In the genomic region with DNA sequence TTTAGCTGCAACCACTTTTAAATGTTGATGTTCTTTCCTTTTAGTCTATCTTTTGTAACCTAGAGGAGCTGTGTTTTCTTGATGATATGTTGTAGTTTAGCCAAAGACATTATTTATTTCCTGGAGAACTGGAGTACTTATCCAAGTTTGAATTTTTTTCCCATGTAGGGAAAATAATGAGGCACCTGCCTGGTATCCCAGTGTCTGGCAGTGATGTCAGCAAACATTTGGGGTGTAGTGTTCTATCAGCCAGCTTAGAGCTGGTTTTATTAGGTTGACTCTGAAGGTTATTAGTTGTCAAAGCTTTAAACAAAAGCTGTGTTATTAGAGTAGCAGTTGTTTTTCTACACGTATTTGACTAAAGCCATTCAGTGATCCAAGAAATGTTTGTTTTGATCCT, we compare ENCODE assay signal across 18 cellular contexts. TPM values are rescaled to one million over a fixed set of nuclear protein-coding genes. Genes with fewer than 3 reads are reported as not detected.
A peak's percentile ranks its signal among the peaks of the same experiment; 100 is the strongest.
DNase-seq lines count a peak whose midpoint lies in the region; ATAC-seq and TF ChIP-seq lines count a peak whose summit lies in the region.
"Had no signal": no experiment of that assay in that cellular context is flagged by ENCODE, and none has a peak within 500 bp of the region (broad histone marks: within the 10 kb centered on the region; RNA-seq: fewer than 3 reads in every experiment).

No MANE protein-coding gene starts in this region.

- H3K4me1 ChIP-seq in A673 (ENCODE audit: insufficient read depth, low read length, poor library complexity, severe bottlenecking) (peaks cover 10% of the 10 kb centered on the region), GM23338 (ENCODE audit: insufficient read depth) (peaks cover 23% of the 10 kb centered on the region), psoas muscle (peaks cover 13% of the 10 kb centered on the region)

- in situ Hi-C loops in GM13976 (cut with MboI; ENCODE audit: low sequenced_read_pairs, unreplicated experiment) = no loop called here

- DNase-seq in A673 (ENCODE audit: low spot score) (no peak), GM23338 (ENCODE audit: low spot score) (no peak), A172 (ENCODE audit: low spot score) (no peak), NCI-H82 (lab: John Stamatoyannopoulos, UW) (no peak), psoas muscle (no peak), GM13976 (ENCODE audit: low spot score) (no peak)
- no peak for DNase-seq in activated naive CD8-positive, alpha-beta T cell treated with anti-CD3 and anti-CD28 coated beads for 36 hours
- DNase-seq: activated CD4-positive, alpha-beta T cell treated with anti-CD3 and anti-CD28 coated beads for 4 hours; activated T-cell treated with anti-CD3 and anti-CD28 coated beads, Interleukin-2, amount 50 U/mL, for 48 hours; aorta; hippocampal formation; NCI-H1436; NK-92 treated with Interleukin-12 subunit alpha and Interleukin-12 subunit beta, amount 100 ng/mL, for 24 hours; pancreas; Right ventricle myocardium superior; T-helper 9 cell had no signal

- H2AFZ ChIP-seq in GM23338 = no peak overlapping the region

- POLR2A ChIA-PET in A673 (lab: Charles Lee; ENCODE audit: low non-redundant PET) = no interaction called here

- CTCF ChIA-PET in A673 (lab: Charles Lee) = no interaction called here

- no TSS peak for BruUV-seq in A673 (replicated peaks; lab: Mats Ljungman, UMichigan)

- H3K9me3 Mint-ChIP-seq in GM23338 = no peaks in the 10 kb centered on the region
- H3K9me3 Mint-ChIP-seq in activated naive CD8-positive, alpha-beta T cell treated with anti-CD3 and anti-CD28 coated beads for 36 hours = no peaks in the 10 kb centered on the region
- no peaks in the 10 kb centered on the region for H3K9me3 Mint-ChIP-seq in nephron

- WGBS in psoas muscle, 3 donors = 50 to 89% (median 54%) methylated on average over 1 of the region's 1 CpG

- no peaks in the 10 kb centered on the region for H3K27me3 ChIP-seq in A673 (replicated peaks; ENCODE audit: insufficient read depth, low read depth, low read length, poor library complexity)
- no peaks in the 10 kb centered on the region for H3K27me3 ChIP-seq in GM23338 (ENCODE audit: insufficient read depth)
- no peaks in the 10 kb centered on the region for H3K27me3 ChIP-seq in psoas muscle (ENCODE audit: insufficient read depth in 3 of 3, low read length in 2 of 3)
- H3K27me3 ChIP-seq: pancreas had no signal

- H3K4me1 Mint-ChIP-seq in GM23338 = peaks cover 21% of the 10 kb centered on the region
- H3K4me1 Mint-ChIP-seq in activated naive CD8-positive, alpha-beta T cell treated with anti-CD3 and anti-CD28 coated beads for 36 hours = peaks cover 62% of the 10 kb centered on the region
- H3K4me1 Mint-ChIP-seq in nephron = peaks cover 62% of the 10 kb centered on the region

- H3K27me3 Mint-ChIP-seq in GM23338 (ENCODE audit: insufficient read depth, low read depth, poor library complexity) (peaks cover 8% of the 10 kb centered on the region), nephron (ENCODE audit: low read depth) (no peaks in the 10 kb centered on the region)
- no peaks in the 10 kb centered on the region for H3K27me3 Mint-ChIP-seq in activated naive CD8-positive, alpha-beta T cell treated with anti-CD3 and anti-CD28 coated beads for 36 hours

- no peak overlapping the region for H3K4me3 ChIP-seq in A673 (ENCODE audit: low read depth, low read length, poor library complexity, severe bottlenecking)
- H3K4me3 ChIP-seq in GM23338 = no peak overlapping the region
- H3K4me3 ChIP-seq in psoas muscle = no peak overlapping the region
- H3K4me3 ChIP-seq: K562, pancreas had no signal

- ATAC-seq in GM23338 (no peak), psoas muscle (no peak)
- ATAC-seq: K562, pancreas had no signal

- no peak overlapping the region for H3K4me2 ChIP-seq in GM23338

- H4K20me1 ChIP-seq in GM23338 (replicated peaks; ENCODE audit: insufficient read depth) = peaks cover 33% of the 10 kb centered on the region

- peaks cover 60% of the 10 kb centered on the region for H3K79me2 ChIP-seq in GM23338 (replicated peaks; ENCODE audit: insufficient read depth)

- H3K36me3 ChIP-seq in A673 (ENCODE audit: insufficient read depth, low read length, poor library complexity, severe bottlenecking) (peaks cover 43% of the 10 kb centered on the region), GM23338 (ENCODE audit: insufficient read depth) (peaks cover 39% of the 10 kb centered on the region), psoas muscle (ENCODE audit: insufficient read depth in 1 of 2, low read depth in 1 of 2) (peaks cover 8 to 46% of the 10 kb centered on the region in 2 donors)
- H3K36me3 ChIP-seq: pancreas had no signal

- TF ChIP-seq CTCF in A673 (conservative IDR thresholded peaks at IDR 0.05; ENCODE audit: low read depth, low read length) (no peak), GM23338 (conservative IDR thresholded peaks at IDR 0.05; ENCODE audit: low read depth in 2 of 2) (no peak), nephron (IDR thresholded peaks at IDR 0.05; ENCODE audit: unreplicated experiment in 3 of 3) (no peak), psoas muscle (IDR thresholded peaks at IDR 0.05) (no peak), GM13976 (IDR thresholded peaks at IDR 0.05; ENCODE audit: borderline replicate concordance, control extremely low read depth, extremely low read depth, insufficient read depth, missing control alignments) (no peak)

- H3K36me3 Mint-ChIP-seq in GM23338 (ENCODE audit: low read depth) (peaks cover 55% of the 10 kb centered on the region), nephron (ENCODE audit: low read depth) (peaks cover 23% of the 10 kb centered on the region)
- peaks cover 64% of the 10 kb centered on the region for H3K36me3 Mint-ChIP-seq in activated naive CD8-positive, alpha-beta T cell treated with anti-CD3 and anti-CD28 coated beads for 36 hours

- intact Hi-C loops in A673 (cut with micrococcal nuclease; ENCODE audit: unreplicated experiment) (no loop called here), psoas muscle (cut with DNase I) (no loop called here)

- 0 out of 2 replicates have a peak overlapping the region, but pooled peaks have one; percentile 30 for H3K27ac Mint-ChIP-seq in GM23338
- H3K27ac Mint-ChIP-seq in activated naive CD8-positive, alpha-beta T cell treated with anti-CD3 and anti-CD28 coated beads for 36 hours = peak overlapping the region; percentile 54
- H3K27ac Mint-ChIP-seq in nephron = peak overlapping the region in 2 of 3 experiments; percentile 49 to 80

- no peak overlapping the region for H3K4me3 Mint-ChIP-seq in GM23338
- H3K4me3 Mint-ChIP-seq in activated naive CD8-positive, alpha-beta T cell treated with anti-CD3 and anti-CD28 coated beads for 36 hours = peak overlapping the region; percentile 93
- H3K4me3 Mint-ChIP-seq in nephron = peak overlapping the region in 2 of 3 experiments; percentile 92 to 93

- H3F3A ChIP-seq in GM23338 (replicated peaks; ENCODE audit: low read depth) = 0 out of 2 replicates have a peak, but pooled peaks cover 3% of the 10 kb centered on the region

- H3K27ac ChIP-seq in A673 (ENCODE audit: low read depth, low read length, poor library complexity, severe bottlenecking) (peak overlapping the region; percentile 11), GM23338 (ENCODE audit: low read depth) (0 out of 2 replicates have a peak overlapping the region, but pooled peaks have one; percentile 45), psoas muscle (no peak overlapping the region)
- H3K27ac ChIP-seq: pancreas had no signal

- H3K9me2 ChIP-seq in GM23338 (ENCODE audit: insufficient read depth) = no peaks in the 10 kb centered on the region

- H3K9me3 ChIP-seq in A673 (ENCODE audit: low read depth, low read length, poor library complexity, severe bottlenecking) = no peaks in the 10 kb centered on the region
- no peaks in the 10 kb centered on the region for H3K9me3 ChIP-seq in psoas muscle
- H3K9me3 ChIP-seq: pancreas had no signal

TF ChIP-seq in GM23338, 12 proteins besides CTCF, POLR2A, EP300 and RAD21 (continues in another document):
- no peak for TF ChIP-seq POLR2AphosphoS5 (IDR thresholded peaks at IDR 0.05; ENCODE audit: low read depth)

RNA-seq across cellular contexts. Expression of a gene that starts 3.2 kb away (rescaled TPM):
- total RNA-seq in A673 (2021) (126 and 139 TPM in 2 replicates), psoas muscle (10 to 100 TPM in 3 of 4 donors, 1 to 10 TPM in 1; 8.0 to 26.1 (median 22.7) TPM)
- 93.3 and 93.9 TPM in 2 replicates for total RNA-seq in GM23338 (2014; rRNA removed; shearing (Covaris generic))
- polyA plus RNA-seq in GM23338 (2016; fragmentation: Nextera tagmentation; extraction: Ambion mirVana) (30.6 and 31.8 TPM in 2 replicates), psoas muscle (10 to 100 TPM; 14.7 to 43.5 (median 14.9) TPM)
- total RNA-seq in activated naive CD8-positive, alpha-beta T cell treated with anti-CD3 and anti-CD28 coated beads for 36 hours = 100 to 1,000 TPM; 139 TPM
- total RNA-seq in A172 (2014; rRNA removed; shearing (Covaris generic)) = 41.2 and 43.8 TPM in 2 replicates

RNA-seq across cellular contexts. Expression of a gene that starts 38.8 kb away (rescaled TPM):
- total RNA-seq in A673 (2021) = 0.37 and 0.39 TPM in 2 replicates
- 0.14 TPM in 1 of 2 replicates, not detected in the other for total RNA-seq in GM23338 (2014; rRNA removed; shearing (Covaris generic))
- 0.19 and 0.29 TPM in 2 replicates for polyA plus RNA-seq in GM23338 (2016; fragmentation: Nextera tagmentation; extraction: Ambion mirVana)
- total RNA-seq in activated naive CD8-positive, alpha-beta T cell treated with anti-CD3 and anti-CD28 coated beads for 36 hours = under 1 TPM; 0.08 TPM
- 0.02 and 0.17 TPM in 2 replicates for total RNA-seq in A172 (2014; rRNA removed; shearing (Covaris generic))
- under 1 TPM; 0.15 to 0.23 (median 0.17) TPM for total RNA-seq in psoas muscle
- polyA plus RNA-seq in psoas muscle = under 1 TPM; 0.13 to 0.58 (median 0.17) TPM
